20 cellular contexts compared by ENCODE assay signal in the genomic region with DNA sequence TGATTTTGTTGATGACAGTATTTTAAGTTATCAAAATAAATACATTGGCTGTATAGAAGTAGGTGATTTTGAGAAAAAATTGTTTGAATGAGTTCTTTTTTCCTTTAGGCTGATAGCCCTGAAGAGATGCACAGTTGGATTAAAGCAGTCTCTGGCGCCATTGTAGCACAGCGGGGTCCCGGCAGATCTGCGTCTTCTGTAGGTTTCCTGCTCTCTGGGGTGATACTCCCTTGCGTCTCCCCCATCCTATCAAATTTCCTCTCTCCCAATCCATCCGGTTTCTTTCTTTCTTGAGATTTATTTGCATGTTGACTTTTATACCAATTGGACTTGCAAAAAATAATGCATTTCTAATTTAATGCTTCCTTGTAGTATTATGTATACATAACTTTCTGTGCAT. TPM values are rescaled to one million over a fixed set of nuclear protein-coding genes. Genes with fewer than 3 reads are reported as not detected.
DNase-seq lines count a peak whose midpoint lies in the region; ATAC-seq and TF ChIP-seq lines count a peak whose summit lies in the region.
"Had no signal": no experiment of that assay in that cellular context is flagged by ENCODE, and none has a peak within 500 bp of the region (broad histone marks: within the 10 kb centered on the region; RNA-seq: fewer than 3 reads in every experiment).

No MANE protein-coding gene starts in this region.

- TF ChIP-seq CTCF in natural killer cell (IDR thresholded peaks at IDR 0.05): no peak

- H3K4me2 ChIP-seq in BLaER1: peak overlapping the region; percentile 19; the same call in 1 of the 2 replicates
- H3K4me2 ChIP-seq: KMS-11, PC-9 had no signal

- peaks cover 6% of the 10 kb centered on the region; the same call in 1 of the 2 replicates for H3K36me3 ChIP-seq in BLaER1
- peaks cover 7% of the 10 kb centered on the region for H3K36me3 ChIP-seq in CD4-positive, alpha-beta memory T cell (ENCODE audit: insufficient read depth, low read length)
- H3K36me3 ChIP-seq in aorta (ENCODE audit: control insufficient read depth in 1 of 2, insufficient read depth in 2 of 2, low read length in 1 of 2): peaks cover 0 to 5% of the 10 kb centered on the region in 2 donors
- H3K36me3 ChIP-seq: BE2C, SJSA1 had no signal

- H3K36me3 Mint-ChIP-seq in CD4-positive, alpha-beta memory T cell: peaks cover 33 to 49% of the 10 kb centered on the region in 2 donors
- peaks cover 15% of the 10 kb centered on the region for H3K36me3 Mint-ChIP-seq in central memory CD8-positive, alpha-beta T cell (ENCODE audit: insufficient read depth)
- peaks cover 6% of the 10 kb centered on the region for H3K36me3 Mint-ChIP-seq in natural killer cell

- no peaks in the 10 kb centered on the region for H3K9me3 Mint-ChIP-seq in CD4-positive, alpha-beta memory T cell
- no peaks in the 10 kb centered on the region for H3K9me3 Mint-ChIP-seq in central memory CD8-positive, alpha-beta T cell
- H3K9me3 Mint-ChIP-seq in natural killer cell: no peaks in the 10 kb centered on the region
- H3K9me3 Mint-ChIP-seq: HFFc6 had no signal

- H3K4me3 Mint-ChIP-seq in CD4-positive, alpha-beta memory T cell: no peak overlapping the region
- no peak overlapping the region for H3K4me3 Mint-ChIP-seq in central memory CD8-positive, alpha-beta T cell
- peak overlapping the region; percentile 45 for H3K4me3 Mint-ChIP-seq in natural killer cell
- H3K4me3 Mint-ChIP-seq: HFFc6 had no signal

- no peak for ATAC-seq in central memory CD8-positive, alpha-beta T cell (replicated peaks; ENCODE audit: extremely low read depth, poor library complexity, severe bottlenecking)
- ATAC-seq in natural killer cell (no peak), aorta (ENCODE audit: low FRiP score) (no peak)

- H3K9ac ChIP-seq in BLaER1: no peak overlapping the region
- H3K9ac ChIP-seq: KMS-11 had no signal

- H3K27me3 ChIP-seq in BLaER1 (no peaks in the 10 kb centered on the region), aorta (ENCODE audit: control insufficient read depth in 1 of 2, insufficient read depth in 2 of 2, low read length in 1 of 2) (no peaks in the 10 kb centered on the region)
- no peaks in the 10 kb centered on the region for H3K27me3 ChIP-seq in CD4-positive, alpha-beta memory T cell (ENCODE audit: insufficient read depth, low read length)
- H3K27me3 ChIP-seq: BE2C, SJSA1 had no signal

- CTCF ChIA-PET in CD4-positive, alpha-beta memory T cell (lab: Charles Lee; ENCODE audit: partially characterized antibody): no interaction called here

- H3K27ac Mint-ChIP-seq in CD4-positive, alpha-beta memory T cell: peak overlapping the region in 5 of 7 donors; percentile 36 to 62 (median 59)
- peak overlapping the region; percentile 64 for H3K27ac Mint-ChIP-seq in central memory CD8-positive, alpha-beta T cell (ENCODE audit: low read depth)
- H3K27ac Mint-ChIP-seq in natural killer cell: peak overlapping the region; percentile 81 to 84
- H3K27ac Mint-ChIP-seq: HFFc6 had no signal

- H4K20me1 ChIP-seq in BLaER1: no peaks in the 10 kb centered on the region

- H3K4me3 ChIP-seq in BLaER1 (no peak overlapping the region), aorta (ENCODE audit: low read length in 2 of 2) (no peak overlapping the region)
- no peak overlapping the region for H3K4me3 ChIP-seq in CD4-positive, alpha-beta memory T cell (ENCODE audit: low read length in 2 of 2)
- H3K4me3 ChIP-seq: PC-9, SJSA1 had no signal

- no peak overlapping the region for H3K27ac ChIP-seq in BLaER1
- no peak overlapping the region for H3K27ac ChIP-seq in CD4-positive, alpha-beta memory T cell (ENCODE audit: low read depth, low read length)
- no peak overlapping the region for H3K27ac ChIP-seq in aorta (ENCODE audit: low read depth in 1 of 2, low read length in 2 of 2)
- H3K27ac ChIP-seq: KMS-11, PC-9, SJSA1 had no signal

- 93 to 95% methylated on average over 6 of the region's 6 CpGs for WGBS in aorta, 2 donors

- intact Hi-C loops in CD4-positive, alpha-beta memory T cell (cut with micrococcal nuclease): no loop called here
- intact Hi-C loops in natural killer cell (cut with micrococcal nuclease) (no loop called here), aorta (cut with DNase I) (no loop called here)

- peaks cover 14 to 42% (median 22%) of the 10 kb centered on the region in 4 donors for H3K4me1 Mint-ChIP-seq in CD4-positive, alpha-beta memory T cell
- H3K4me1 Mint-ChIP-seq in central memory CD8-positive, alpha-beta T cell: peaks cover 27% of the 10 kb centered on the region
- peaks cover 34 to 45% of the 10 kb centered on the region in 2 donors for H3K4me1 Mint-ChIP-seq in natural killer cell

- POLR2A ChIA-PET in CD4-positive, alpha-beta memory T cell (lab: Charles Lee; ENCODE audit: partially characterized antibody): no interaction called here

- H3K4me1 ChIP-seq in BLaER1: peaks cover 25% of the 10 kb centered on the region
- peaks cover 17% of the 10 kb centered on the region for H3K4me1 ChIP-seq in CD4-positive, alpha-beta memory T cell (ENCODE audit: insufficient read depth, low read length)
- no peaks in the 10 kb centered on the region for H3K4me1 ChIP-seq in aorta (ENCODE audit: control insufficient read depth in 1 of 2, insufficient read depth in 2 of 2, low read length in 2 of 2)
- H3K4me1 ChIP-seq: BE2C, SJSA1 had no signal

- H3K27me3 Mint-ChIP-seq in CD4-positive, alpha-beta memory T cell: no peaks in the 10 kb centered on the region
- no peaks in the 10 kb centered on the region for H3K27me3 Mint-ChIP-seq in central memory CD8-positive, alpha-beta T cell
- H3K27me3 Mint-ChIP-seq in natural killer cell (ENCODE audit: low read depth in 2 of 2): no peaks in the 10 kb centered on the region

- DNase-seq in CD4-positive, alpha-beta memory T cell: no peak
- no peak for DNase-seq in central memory CD8-positive, alpha-beta T cell (ENCODE audit: low spot score in 2 of 2)
- DNase-seq in natural killer cell (no peak), aorta (no peak), SKM-1 treated with dmso at 0.1 percent for 144 hours (lab: John Stamatoyannopoulos, UW; ENCODE audit: unreplicated experiment) (no peak), NCI-H446 (lab: John Stamatoyannopoulos, UW) (no peak)
- DNase-seq: BE2C, EL, HFFc6, NCI-H1048, NCI-H1436 treated with DMSO at 0.1 percent for 48 hours, NCI-H2029 treated with DMSO at 0.1 percent for 48 hours, NCI-H510A, NCI-H82, PC-9 had no signal

- H3K9me3 ChIP-seq in BLaER1: no peaks in the 10 kb centered on the region
- no peaks in the 10 kb centered on the region for H3K9me3 ChIP-seq in CD4-positive, alpha-beta memory T cell (ENCODE audit: control insufficient read depth in 1 of 2, low read length in 2 of 2)
- H3K9me3 ChIP-seq in aorta (ENCODE audit: control insufficient read depth, low read length): no peaks in the 10 kb centered on the region
- H3K9me3 ChIP-seq: BE2C, SJSA1 had no signal

RNA-seq across cellular contexts. Expression of a gene that starts 27.6 kb away (rescaled TPM):
- not detected for total RNA-seq in CD4-positive, alpha-beta memory T cell
- not detected for polyA plus RNA-seq in CD4-positive, alpha-beta memory T cell
- total RNA-seq in natural killer cell: not detected
- not detected for total RNA-seq in aorta
- polyA plus RNA-seq in aorta: not detected
- total RNA-seq: HFFc6, M059J, PC-9, SJSA1 had no signal
- polyA plus RNA-seq: AG04450 had no signal

RNA-seq across cellular contexts. Expression of a gene that starts 34.5 kb away (rescaled TPM):
- total RNA-seq in CD4-positive, alpha-beta memory T cell: under 1 TPM in 1 of 2 experiments, not detected in 1; 0.17 TPM
- under 1 TPM in 1 of 2 donors, not detected in 1; 0.21 TPM for polyA plus RNA-seq in CD4-positive, alpha-beta memory T cell
- total RNA-seq in natural killer cell (not detected), aorta (100 to 1,000 TPM; 261 to 386 TPM)
- 100 to 1,000 TPM; 324 to 465 TPM for polyA plus RNA-seq in aorta

RNA-seq across cellular contexts. Expression of a gene that starts 52.3 kb away (rescaled TPM):
- total RNA-seq in CD4-positive, alpha-beta memory T cell: 10 to 100 TPM; 62.9 to 69.7 TPM
- 10 to 100 TPM; 90.5 to 92.9 TPM for polyA plus RNA-seq in CD4-positive, alpha-beta memory T cell
- total RNA-seq in natural killer cell (10 to 100 TPM; 45.9 to 64.6 (median 56.1) TPM), aorta (10 to 100 TPM; 39.8 to 46.1 TPM)
- polyA plus RNA-seq in aorta: 10 to 100 TPM; 16.3 to 17.0 TPM

Comparison
In these comparisons a context has a peak if more than half of its experiments do, and no peak if none do; other contexts are left out.
1. RNA of a gene that starts 34.5 kb away (total RNA-seq): 261 to 386 TPM in aorta; 0.17 TPM in CD4-positive, alpha-beta memory T cell and not detected in natural killer cell; every median in the first group is over 100 times any median in the second.
2. Peak in every context shown above with its lines, with median percentiles within 50 percentile points of each other: H3K27ac Mint-ChIP-seq.